1 cellular context compared by ENCODE assay signal in genomic region chr17:81902653-81903414, GRCh38.
TF ChIP-seq lines count a peak whose summit lies in the region.

No MANE protein-coding gene starts in this region.

TF ChIP-seq in H1, 55 proteins besides CTCF, POLR2A, EP300 and RAD21:
- TF ChIP-seq EZH2 (IDR thresholded peaks at IDR 0.05; ENCODE audit: low read depth, low read length, severe bottlenecking) = peak; percentile 18
- TF ChIP-seq NRF1 (IDR thresholded peaks at IDR 0.05; ENCODE audit: low read depth, low read length) = no peak
- TF ChIP-seq BRCA1 (IDR thresholded peaks at IDR 0.05; ENCODE audit: low read depth, low read length) = no peak
- TF ChIP-seq MAX (IDR thresholded peaks at IDR 0.05) = peak; percentile 15; the same call in 1 of the 2 replicates
- peak; percentile 70; the same call in 1 of the 2 replicates for TF ChIP-seq GABPA (IDR thresholded peaks at IDR 0.05; ENCODE audit: borderline replicate concordance, insufficient read depth, low read length)
- no peak for TF ChIP-seq PHF8 (conservative IDR thresholded peaks at IDR 0.05; ENCODE audit: low read depth, low read length)
- TF ChIP-seq POU5F1 (IDR thresholded peaks at IDR 0.05; ENCODE audit: low read depth, low read length) = no peak
- TF ChIP-seq BCL11A (IDR thresholded peaks at IDR 0.05; ENCODE audit: low read depth in 2 of 2, low read length in 2 of 2) = no peak
- TF ChIP-seq CBX8 (IDR thresholded peaks at IDR 0.05; ENCODE audit: borderline replicate concordance, low read depth, low read length) = no peak
- peak; percentile 22; the same call in 1 of the 2 replicates for TF ChIP-seq E2F6 (IDR thresholded peaks at IDR 0.05)
